8 cellular contexts compared by ENCODE assay signal in genomic region chr1:155979525-155980343, GRCh38.
DNase-seq lines count a peak whose midpoint lies in the region; ATAC-seq, FAIRE-seq and TF ChIP-seq lines count a peak whose summit lies in the region.

No MANE protein-coding gene starts in this region.

- peaks cover 35% of the 10 kb centered on the region for H3K4me1 ChIP-seq in neuron (ENCODE audit: insufficient read depth, low read length)

- no peak for TF ChIP-seq CTCF in RWPE1 (conservative IDR thresholded peaks at IDR 0.05; ENCODE audit: low read depth)

- TF ChIP-seq POLR2A in GM18526 (IDR thresholded peaks at IDR 0.05; ENCODE audit: extremely low read depth, insufficient read length): peak; percentile 31

- no peak for FAIRE-seq in RCC 7860 (lab: Jason Lieb, UNC)

- no peak overlapping the region for H2AFZ ChIP-seq in neuron (ENCODE audit: low read depth, low read length)

- no peaks in the 10 kb centered on the region for H3K36me3 ChIP-seq in neuron (ENCODE audit: insufficient read depth, low read length)

- H3K4me3 ChIP-seq in neuron (ENCODE audit: low read length): peak overlapping the region; percentile 76

- no peaks in the 10 kb centered on the region for H3K27me3 ChIP-seq in neuron (ENCODE audit: insufficient read depth, low read length)

- no peaks in the 10 kb centered on the region for H3K9me3 ChIP-seq in neuron (ENCODE audit: low read length)

- CTCF ChIA-PET in RWPE1 (lab: Yijun Ruan, JAX): interaction anchor here (0.6 kb wide), 1 partner anchor 8 kb away, joined by 3 read pairs; no protein-coding TSS in a partner anchor

- no peak for ATAC-seq in GM21447 (IDR thresholded peaks at IDR 0.05; ENCODE audit: unreplicated experiment)

- POLR2A ChIA-PET in RWPE1 (lab: Yijun Ruan, JAX; ENCODE audit: low non-redundant PET): no interaction called here

- DNase-seq in RWPE1 (ENCODE audit: low spot score): no peak
- DNase-seq in epithelial cell of prostate (ENCODE audit: low read depth, low spot score): no peak
- DNase-seq in COR-L47 (lab: John Stamatoyannopoulos, UW): no peak
- no peak for DNase-seq in RCC 7860 (ENCODE audit: low spot score)
- no peak for DNase-seq in superior temporal gyrus (ENCODE audit: extremely low spot score)

- H3K27ac ChIP-seq in RWPE1: peak overlapping the region; percentile 96
- peak overlapping the region; percentile 97 for H3K27ac ChIP-seq in epithelial cell of prostate
